In the genomic region with DNA sequence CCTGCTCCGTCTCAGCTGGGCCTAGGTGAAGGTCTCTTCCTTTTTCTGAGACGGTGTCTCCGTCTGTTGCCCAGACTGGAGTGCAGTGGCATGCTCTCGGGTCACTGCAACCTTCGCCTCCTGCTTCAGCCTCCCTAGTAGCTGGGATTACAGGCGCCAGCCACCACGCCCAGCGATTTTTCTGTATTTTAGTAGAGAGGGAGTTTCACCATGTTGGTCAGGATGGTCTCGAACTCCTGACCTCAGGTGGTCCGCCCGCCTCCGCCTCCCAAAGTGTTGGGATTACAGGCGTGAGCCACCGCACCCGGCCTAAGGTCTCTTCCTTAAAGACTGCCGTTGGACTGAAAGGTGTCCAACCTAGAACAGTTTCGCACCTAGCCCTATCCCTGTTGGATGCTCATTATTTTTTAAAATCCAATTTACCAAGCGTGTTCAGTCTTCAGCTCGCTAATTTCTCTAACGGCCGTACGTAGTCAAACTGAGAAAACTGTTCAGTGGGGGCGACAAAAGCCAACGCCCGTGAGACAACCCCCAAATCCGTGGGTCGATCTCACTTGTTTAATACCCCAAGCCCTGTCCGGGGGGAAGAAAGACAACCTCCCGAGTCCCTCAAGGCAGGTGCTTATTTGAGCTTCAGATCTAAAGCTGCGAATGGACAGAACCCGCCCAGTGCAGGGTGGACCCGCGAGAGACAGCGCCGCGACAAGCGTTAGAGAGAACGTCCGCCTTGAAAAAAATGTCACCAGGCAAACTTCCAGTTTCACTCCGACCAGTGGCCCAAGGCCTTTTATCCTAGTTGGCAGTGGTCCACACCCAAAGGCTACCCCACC, we compare ENCODE assay signal across 8 cellular contexts. TPM values are rescaled to one million over a fixed set of nuclear protein-coding genes. Genes with fewer than 3 reads are reported as not detected.
DNase-seq lines count a peak whose midpoint lies in the region; TF ChIP-seq lines count a peak whose summit lies in the region.

No MANE protein-coding gene starts in this region.

- H3K9me3 ChIP-seq in OCI-LY7 (ENCODE audit: low read length) (no peaks in the 10 kb centered on the region), parathyroid adenoma (ENCODE audit: control insufficient read depth, low read length) (no peaks in the 10 kb centered on the region)

- H3K4me2 ChIP-seq in OCI-LY7 (ENCODE audit: low read length) = peak overlapping the region; percentile 86
- peak overlapping the region; percentile 95 for H3K4me2 ChIP-seq in parathyroid adenoma (ENCODE audit: low read length)

- H3K79me2 ChIP-seq in OCI-LY7 (ENCODE audit: insufficient read depth, low read depth, low read length) (peaks cover 39% of the 10 kb centered on the region), parathyroid adenoma (peaks cover 15% of the 10 kb centered on the region)

- DNase-seq in NCI-H510A (lab: John Stamatoyannopoulos, UW) (peak; percentile 35), NCI-H510A treated with DMSO at 0.1 percent for 48 hours (lab: John Stamatoyannopoulos, UW) (no peak), OCI-LY7 (ENCODE audit: low spot score) (no peak), epithelial cell of proximal tubule (ENCODE audit: low read depth) (no peak), MV-4-11 (lab: John Stamatoyannopoulos, UW) (no peak), NCI-H1436 (lab: John Stamatoyannopoulos, UW) (no peak), globus pallidus (ENCODE audit: low spot score) (no peak)

- H3K27ac ChIP-seq in OCI-LY7 (ENCODE audit: low read depth, low read length, poor library complexity, severe bottlenecking) (peak overlapping the region; percentile 65), parathyroid adenoma (peak overlapping the region; percentile 99)

- H2AFZ ChIP-seq in OCI-LY7 (ENCODE audit: low read length) (peak overlapping the region; percentile 95), parathyroid adenoma (peak overlapping the region; percentile 98)

- H3K4me1 ChIP-seq in OCI-LY7 (ENCODE audit: insufficient read depth, low read length, poor library complexity, severe bottlenecking) (peaks cover 34% of the 10 kb centered on the region), parathyroid adenoma (peaks cover 8% of the 10 kb centered on the region)

- intact Hi-C loops in OCI-LY7 (cut with micrococcal nuclease; ENCODE audit: unreplicated experiment) = no loop called here

- H3K9ac ChIP-seq in parathyroid adenoma = no peak overlapping the region

- H4K20me1 ChIP-seq in OCI-LY7 (ENCODE audit: insufficient read depth, low read length) = peaks cover 20% of the 10 kb centered on the region; the same call in 1 of the 2 replicates

- no peaks in the 10 kb centered on the region for H3K27me3 ChIP-seq in parathyroid adenoma (ENCODE audit: control insufficient read depth, insufficient read depth, low read length)

- no peak for TF ChIP-seq CTCF in OCI-LY7 (conservative IDR thresholded peaks at IDR 0.05; ENCODE audit: low read length)
- TF ChIP-seq CTCF in epithelial cell of proximal tubule (conservative IDR thresholded peaks at IDR 0.05; ENCODE audit: low read depth, low read length) = no peak
- no peak for TF ChIP-seq CTCF in parathyroid adenoma (IDR thresholded peaks at IDR 0.05)

- TSS peak; percentile 93 for BruUV-seq in OCI-LY7 (replicated peaks; lab: Mats Ljungman, UMichigan)

- H3K36me3 ChIP-seq in OCI-LY7 (ENCODE audit: insufficient read depth, low read length) = peaks cover 4% of the 10 kb centered on the region
- no peaks in the 10 kb centered on the region for H3K36me3 ChIP-seq in parathyroid adenoma (ENCODE audit: control insufficient read depth, insufficient read depth, low read length)

- H3K4me3 ChIP-seq in OCI-LY7 (ENCODE audit: low read depth, low read length, poor library complexity, severe bottlenecking) (peak overlapping the region; percentile 91), epithelial cell of proximal tubule (ENCODE audit: low read depth, low read length) (peak overlapping the region; percentile 90), parathyroid adenoma (ENCODE audit: low read depth, low read length) (peak overlapping the region; percentile 90)

- POLR2A ChIA-PET in OCI-LY7 (lab: Charles Lee) = interaction anchor here (0.8 to 5.0 kb wide), 7 partner anchors 8 to 26 kb away, joined by 3 to 42 read pairs (median 6); a partner anchor contains a TSS

- CTCF ChIA-PET in OCI-LY7 (lab: Charles Lee; ENCODE audit: unreplicated experiment) = interaction anchor here (0.5 kb wide), 1 partner anchor 27 kb away, joined by 6 read pairs; no protein-coding TSS in a partner anchor

- H3K9me2 ChIP-seq in OCI-LY7 (ENCODE audit: insufficient read depth, low read length) = no peaks in the 10 kb centered on the region

RNA-seq across cellular contexts. Expression of a gene that starts 1.0 kb away (rescaled TPM):
- 21.4 and 22.4 TPM in 2 replicates for total RNA-seq in OCI-LY7 (2014; rRNA removed; shearing (Covaris generic))
- total RNA-seq in OCI-LY7 (2022) (42.7 and 43.7 TPM in 2 replicates), epithelial cell of proximal tubule (34.8 and 39.2 TPM in 2 replicates)

RNA-seq across cellular contexts. Expression of a gene that starts 25.9 kb away (rescaled TPM):
- total RNA-seq in OCI-LY7 (2014; rRNA removed; shearing (Covaris generic)) = 8.8 and 16.3 TPM in 2 replicates
- total RNA-seq in OCI-LY7 (2022) = 28.6 and 29.4 TPM in 2 replicates
- total RNA-seq in epithelial cell of proximal tubule = 47.3 and 51.1 TPM in 2 replicates

RNA-seq across cellular contexts. Expression of a gene that starts 27.4 kb away (rescaled TPM):
- total RNA-seq in OCI-LY7 (2014; rRNA removed; shearing (Covaris generic)) = 13.3 and 13.9 TPM in 2 replicates
- 45.3 and 50.3 TPM in 2 replicates for total RNA-seq in OCI-LY7 (2022)
- 37.8 and 56.9 TPM in 2 replicates for total RNA-seq in epithelial cell of proximal tubule
